8 cellular contexts compared by ENCODE assay signal in genomic region chr2:36965751-36966369, GRCh38. TPM values are rescaled to one million over a fixed set of nuclear protein-coding genes. Genes with fewer than 3 reads are reported as not detected.
A peak's percentile ranks its signal among the peaks of the same experiment; 100 is the strongest.
DNase-seq lines count a peak whose midpoint lies in the region; ATAC-seq and TF ChIP-seq lines count a peak whose summit lies in the region.

No MANE protein-coding gene starts in this region.

- peak overlapping the region; percentile 49 for H3K9ac ChIP-seq in iPS-18a (ENCODE audit: low read length)

- H3K27me3 ChIP-seq in SJSA1 (replicated peaks) (no peaks in the 10 kb centered on the region), iPS-18a (ENCODE audit: control insufficient read depth, insufficient read depth, low read length) (peaks cover 11% of the 10 kb centered on the region)

- H3K27ac ChIP-seq in C4-2B (peak overlapping the region; percentile 91), SJSA1 (peak overlapping the region; percentile 42; the same call in 1 of the 2 replicates), iPS-18a (ENCODE audit: low read length) (no peak overlapping the region)

- peaks cover 3% of the 10 kb centered on the region for H3K36me3 ChIP-seq in SJSA1
- no peaks in the 10 kb centered on the region for H3K36me3 ChIP-seq in iPS-18a (ENCODE audit: control insufficient read depth, low read depth, low read length)

- in situ Hi-C loops in astrocyte of the spinal cord (cut with HindIII; ENCODE audit: low sequenced_read_pairs): no loop called here

- TF ChIP-seq CTCF in C4-2B (conservative IDR thresholded peaks at IDR 0.05) (no peak), astrocyte of the spinal cord (IDR thresholded peaks at IDR 0.05; ENCODE audit: low read depth, low read length) (no peak)

- H3K4me3 ChIP-seq in SJSA1 (peak overlapping the region; percentile 89), astrocyte of the spinal cord (ENCODE audit: low read depth, low read length) (peak overlapping the region; percentile 86), iPS-18a (ENCODE audit: low read length) (peak overlapping the region; percentile 73)

- H3K9me3 ChIP-seq in SJSA1 (replicated peaks): no peaks in the 10 kb centered on the region
- H3K9me3 ChIP-seq in iPS-18a (ENCODE audit: control insufficient read depth, low read depth, low read length): no peaks in the 10 kb centered on the region

- DNase-seq in SJSA1 (ENCODE audit: low read depth in 1 of 2, low spot score in 2 of 2) (peak; percentile 29 to 50), astrocyte of the spinal cord (ENCODE audit: low read depth, low spot score) (peak; percentile 14), SKM-1 treated with dmso at 0.1 percent for 144 hours (lab: John Stamatoyannopoulos, UW; ENCODE audit: unreplicated experiment) (no peak)
- peak; percentile 3 to 28 for DNase-seq in stimulated activated CD4-positive, alpha-beta T cell treated with anti-CD3 and anti-CD28 coated beads, Interleukin-15, amount 100 ng/mL, for 1 hour (ENCODE audit: low read depth in 1 of 2, low spot score in 1 of 2)

- H3K4me1 ChIP-seq in SJSA1 (replicated peaks): peaks cover 13% of the 10 kb centered on the region; the same call in 1 of the 2 replicates
- H3K4me1 ChIP-seq in iPS-18a (ENCODE audit: control insufficient read depth, low read depth, low read length): peaks cover 45% of the 10 kb centered on the region

- ATAC-seq in GM19351 (IDR thresholded peaks at IDR 0.05; ENCODE audit: unreplicated experiment) (peak; percentile 23), HG03520 (IDR thresholded peaks at IDR 0.05; ENCODE audit: unreplicated experiment) (peak; percentile 30)

RNA-seq across cellular contexts. Expression of gene STRN, which starts 0.5 kb away (rescaled TPM):
- 11.2 and 18.8 TPM in 2 replicates for total RNA-seq in SJSA1 (2014; rRNA removed; shearing (Covaris generic))
